ENCODE assay signal across 17 cellular contexts in genomic region chr4:183161630-183162029, GRCh38.
"Had no signal": no experiment of that assay in that cellular context is flagged by ENCODE, and none has a peak within 500 bp of the region (broad histone marks: within the 10 kb centered on the region; RNA-seq: fewer than 3 reads in every experiment).

No MANE protein-coding gene starts in this region.

- ATAC-seq: left ventricle myocardium superior; lower lobe of right lung; naive thymus-derived CD8-positive, alpha-beta T cell; stimulated activated memory B cell treated with anti-CD40 and anti-IgM and Interleukin-4, amounts not matched to agents 10 μg/mL and 1 μg/mL and 100 μg/mL, for 72 hours; stimulated activated naive CD8-positive, alpha-beta T cell treated with anti-CD3 and anti-CD28 coated beads, Interleukin-15, Interleukin-2, amounts not matched to agents 100 U/mL and 50 U/mL, for 24 hours had no signal

- H3K4me3 Mint-ChIP-seq: naive thymus-derived CD8-positive, alpha-beta T cell; nephron progenitor cell; stimulated activated memory B cell treated with anti-CD40 and anti-IgM and Interleukin-4, amounts not matched to agents 10 μg/mL and 1 μg/mL and 100 μg/mL, for 72 hours; type B pancreatic cell had no signal

- H3K9me3 Mint-ChIP-seq: nephron progenitor cell; stimulated activated memory B cell treated with anti-CD40 and anti-IgM and Interleukin-4, amounts not matched to agents 10 μg/mL and 1 μg/mL and 100 μg/mL, for 72 hours; type B pancreatic cell had no signal

- H3K27me3 Mint-ChIP-seq: stimulated activated memory B cell treated with anti-CD40 and anti-IgM and Interleukin-4, amounts not matched to agents 10 μg/mL and 1 μg/mL and 100 μg/mL, for 72 hours; type B pancreatic cell had no signal

- H3K27ac Mint-ChIP-seq: naive thymus-derived CD8-positive, alpha-beta T cell; nephron progenitor cell; stimulated activated memory B cell treated with anti-CD40 and anti-IgM and Interleukin-4, amounts not matched to agents 10 μg/mL and 1 μg/mL and 100 μg/mL, for 72 hours; type B pancreatic cell had no signal

- DNase-seq: cortex of kidney; dorsolateral prefrontal cortex; effector CD4-positive, alpha-beta T cell; left ventricle myocardium superior; lower lobe of right lung; naive thymus-derived CD8-positive, alpha-beta T cell; nephron progenitor cell; nucleus accumbens; sigmoid colon; stimulated activated CD4-positive, alpha-beta T cell treated with anti-CD3 and anti-CD28 coated beads, Interleukin-2, amount 100 ng/mL, for 24 hours; stimulated activated CD4-positive, alpha-beta T cell treated with anti-CD3 and anti-CD28 coated beads, Interleukin-4, amount 100 ng/mL, for 24 hours; stimulated activated naive CD8-positive, alpha-beta T cell treated with anti-CD3 and anti-CD28 coated beads, Interleukin-15, Interleukin-2, amounts not matched to agents 100 U/mL and 50 U/mL, for 24 hours; substantia nigra; testis; tibial artery had no signal

- H3K4me1 Mint-ChIP-seq: stimulated activated memory B cell treated with anti-CD40 and anti-IgM and Interleukin-4, amounts not matched to agents 10 μg/mL and 1 μg/mL and 100 μg/mL, for 72 hours had no signal

- H3K36me3 Mint-ChIP-seq: stimulated activated memory B cell treated with anti-CD40 and anti-IgM and Interleukin-4, amounts not matched to agents 10 μg/mL and 1 μg/mL and 100 μg/mL, for 72 hours; type B pancreatic cell had no signal
